ENCODE assay signal across 1 cellular context in genomic region chr14:24442240-24443052, GRCh38.
TF ChIP-seq lines count a peak whose summit lies in the region.

Gene SDR39U1, minus strand, starts transcription at chr14:24442776. Its CDS starts 7 bp downstream, at chr14:24442769.

TF ChIP-seq in HepG2, 621 proteins besides CTCF, POLR2A, EP300 and RAD21 (continued from another document and continues in another):
- TF ChIP-seq THAP9 (CRISPR knock-in tag; IDR thresholded peaks at IDR 0.05; ENCODE audit: borderline replicate concordance) (peak; percentile 98), PCBP1 (IDR thresholded peaks at IDR 0.05; ENCODE audit: borderline replicate concordance, low read depth, low read length) (peak; percentile 98), SUZ12 (IDR thresholded peaks at IDR 0.05; ENCODE audit: low read depth, low read length) (0 out of 2 replicates have a peak, but pooled peaks have one; percentile 13), ZNF557 (CRISPR knock-in tag; IDR thresholded peaks at IDR 0.05) (peak; percentile 97), TRIM24 (CRISPR knock-in tag; IDR thresholded peaks at IDR 0.05) (peak; percentile 15; the same call in 1 of the 2 replicates), TFAP4 (IDR thresholded peaks at IDR 0.05; ENCODE audit: borderline replicate concordance, low read depth) (peak; percentile 93), ZFP36L2 (CRISPR knock-in tag; IDR thresholded peaks at IDR 0.05) (peak; percentile 86; the same call in 1 of the 2 replicates), ZBTB2 (CRISPR knock-in tag; IDR thresholded peaks at IDR 0.05; ENCODE audit: low read depth) (no peak), SRSF9 (IDR thresholded peaks at IDR 0.05; ENCODE audit: borderline replicate concordance, insufficient read depth, low read depth, low read length, poor library complexity, severe bottlenecking) (no peak), HMGA1 (CRISPR knock-in tag; conservative IDR thresholded peaks at IDR 0.05) (0 out of 2 replicates have a peak, but pooled peaks have one; percentile 31), ZBED4 (CRISPR knock-in tag; IDR thresholded peaks at IDR 0.05; ENCODE audit: borderline replicate concordance) (peak; percentile 67; the same call in 1 of the 2 replicates), SP1 (IDR thresholded peaks at IDR 0.05) (no peak), SP1 (CRISPR knock-in tag; IDR thresholded peaks at IDR 0.05) (peak; percentile 80), NRL (CRISPR knock-in tag; IDR thresholded peaks at IDR 0.05; ENCODE audit: borderline replicate concordance) (peak; percentile 100), CREBL2 (CRISPR knock-in tag; IDR thresholded peaks at IDR 0.05; ENCODE audit: borderline replicate concordance) (peak; percentile 82), MED8 (CRISPR knock-in tag; IDR thresholded peaks at IDR 0.05; ENCODE audit: insufficient replicate concordance) (peak; percentile 93), ZKSCAN8 (CRISPR knock-in tag; IDR thresholded peaks at IDR 0.05; ENCODE audit: borderline replicate concordance) (peak; percentile 90; the same call in 1 of the 2 replicates), HNRNPK (IDR thresholded peaks at IDR 0.05; ENCODE audit: low read depth, low read length, poor library complexity, severe bottlenecking) (no peak), SAP130 (CRISPR knock-in tag; IDR thresholded peaks at IDR 0.05; ENCODE audit: low read depth) (peak; percentile 95), ZHX2 (IDR thresholded peaks at IDR 0.05; ENCODE audit: low read depth) (peak; percentile 58; the same call in 1 of the 2 replicates), ZHX2 (CRISPR knock-in tag; IDR thresholded peaks at IDR 0.05; ENCODE audit: borderline replicate concordance) (peak; percentile 84), FOXP1 (IDR thresholded peaks at IDR 0.05) (no peak), FOXP1 (CRISPR knock-in tag; IDR thresholded peaks at IDR 0.05) (0 out of 2 replicates have a peak, but pooled peaks have one; percentile 2), ZNF546 (CRISPR knock-in tag; conservative IDR thresholded peaks at IDR 0.05) (0 out of 2 replicates have a peak, but pooled peaks have one; percentile 89), AKNA (CRISPR knock-in tag; IDR thresholded peaks at IDR 0.05; ENCODE audit: borderline replicate concordance) (0 out of 2 replicates have a peak, but pooled peaks have one; percentile 41), NR2F2 (IDR thresholded peaks at IDR 0.05; ENCODE audit: borderline replicate concordance, low read depth) (no peak), NONO (IDR thresholded peaks at IDR 0.05) (no peak), NONO (CRISPR knock-in tag; conservative IDR thresholded peaks at IDR 0.05) (peak; percentile 96), HNRNPUL1 (IDR thresholded peaks at IDR 0.05; ENCODE audit: low read depth, low read length) (no peak), ATF5 (CRISPR knock-in tag; IDR thresholded peaks at IDR 0.05; ENCODE audit: low read depth) (peak; percentile 82), ZNF17 (CRISPR knock-in tag; IDR thresholded peaks at IDR 0.05) (no peak), ZBTB1 (CRISPR knock-in tag; IDR thresholded peaks at IDR 0.05; ENCODE audit: borderline replicate concordance) (peak; percentile 29), ZNF350 (CRISPR knock-in tag; IDR thresholded peaks at IDR 0.05; ENCODE audit: borderline replicate concordance, low read depth) (peak; percentile 100), ZFP36L1 (CRISPR knock-in tag; IDR thresholded peaks at IDR 0.05) (peak; percentile 94), PHF21A (CRISPR knock-in tag; IDR thresholded peaks at IDR 0.05) (peak; percentile 89; the same call in 1 of the 2 replicates), CHD2 (IDR thresholded peaks at IDR 0.05; ENCODE audit: low read depth, low read length) (peak; percentile 69), FOXC1 (CRISPR knock-in tag; IDR thresholded peaks at IDR 0.05; ENCODE audit: borderline replicate concordance) (peak; percentile 92; the same call in 1 of the 2 replicates)
